2 cellular contexts compared by ENCODE assay signal in the genomic region with DNA sequence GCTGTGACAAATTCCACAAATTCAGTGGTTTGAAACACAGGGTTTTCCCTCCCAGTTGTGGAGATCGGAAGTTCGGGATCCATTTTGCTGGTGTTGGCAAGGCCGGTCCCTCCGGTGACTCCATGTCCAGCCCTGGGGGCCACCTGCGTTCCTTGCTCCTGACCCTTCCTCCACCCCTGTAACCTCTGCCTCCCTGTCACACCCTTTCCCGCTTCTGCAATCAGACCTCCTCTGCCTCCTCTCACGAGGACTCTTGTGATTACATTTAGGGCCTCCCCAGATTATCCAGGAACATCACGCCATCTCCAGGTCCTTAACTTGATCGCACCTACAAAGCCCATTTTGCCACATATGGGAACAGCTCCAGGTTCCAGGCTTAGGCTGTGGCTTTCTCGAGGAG.
TF ChIP-seq lines count a peak whose summit lies in the region.

No MANE protein-coding gene starts in this region.

TF ChIP-seq in SK-N-SH, 30 proteins besides CTCF, POLR2A, EP300 and RAD21:
- TF ChIP-seq, protein P1, sequence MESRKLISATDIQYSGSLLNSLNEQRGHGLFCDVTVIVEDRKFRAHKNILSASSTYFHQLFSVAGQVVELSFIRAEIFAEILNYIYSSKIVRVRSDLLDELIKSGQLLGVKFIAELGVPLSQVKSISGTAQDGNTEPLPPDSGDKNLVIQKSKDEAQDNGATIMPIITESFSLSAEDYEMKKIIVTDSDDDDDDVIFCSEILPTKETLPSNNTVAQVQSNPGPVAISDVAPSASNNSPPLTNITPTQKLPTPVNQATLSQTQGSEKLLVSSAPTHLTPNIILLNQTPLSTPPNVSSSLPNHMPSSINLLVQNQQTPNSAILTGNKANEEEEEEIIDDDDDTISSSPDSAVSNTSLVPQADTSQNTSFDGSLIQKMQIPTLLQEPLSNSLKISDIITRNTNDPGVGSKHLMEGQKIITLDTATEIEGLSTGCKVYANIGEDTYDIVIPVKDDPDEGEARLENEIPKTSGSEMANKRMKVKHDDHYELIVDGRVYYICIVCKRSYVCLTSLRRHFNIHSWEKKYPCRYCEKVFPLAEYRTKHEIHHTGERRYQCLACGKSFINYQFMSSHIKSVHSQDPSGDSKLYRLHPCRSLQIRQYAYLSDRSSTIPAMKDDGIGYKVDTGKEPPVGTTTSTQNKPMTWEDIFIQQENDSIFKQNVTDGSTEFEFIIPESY (IDR thresholded peaks at IDR 0.05; ENCODE audit: borderline replicate concordance, low read depth), result no peak
- TF ChIP-seq TAF1 (IDR thresholded peaks at IDR 0.05; ENCODE audit: borderline replicate concordance, low read depth, low read length) (no peak), FOXJ3 (CRISPR knock-in tag; IDR thresholded peaks at IDR 0.05) (no peak), GATA2 (CRISPR knock-in tag; IDR thresholded peaks at IDR 0.05) (no peak), RCOR1 (IDR thresholded peaks at IDR 0.05; ENCODE audit: low read length) (no peak), NFIC (IDR thresholded peaks at IDR 0.05; ENCODE audit: borderline replicate concordance) (no peak), MEF2A (IDR thresholded peaks at IDR 0.05; ENCODE audit: borderline replicate concordance, low read depth) (no peak), JUND (IDR thresholded peaks at IDR 0.05) (no peak), SMC3 (IDR thresholded peaks at IDR 0.05; ENCODE audit: low read depth, low read length) (no peak), RFX5 (IDR thresholded peaks at IDR 0.05; ENCODE audit: low read length) (no peak), POLR2AphosphoS5 (IDR thresholded peaks at IDR 0.05; ENCODE audit: low read depth, low read length) (no peak), EZH2phosphoT487 (IDR thresholded peaks at IDR 0.05; ENCODE audit: borderline replicate concordance, low read depth) (no peak), SIN3A (IDR thresholded peaks at IDR 0.05; ENCODE audit: borderline replicate concordance, low read depth, low read length) (no peak)
- TF ChIP-seq, protein P2, sequence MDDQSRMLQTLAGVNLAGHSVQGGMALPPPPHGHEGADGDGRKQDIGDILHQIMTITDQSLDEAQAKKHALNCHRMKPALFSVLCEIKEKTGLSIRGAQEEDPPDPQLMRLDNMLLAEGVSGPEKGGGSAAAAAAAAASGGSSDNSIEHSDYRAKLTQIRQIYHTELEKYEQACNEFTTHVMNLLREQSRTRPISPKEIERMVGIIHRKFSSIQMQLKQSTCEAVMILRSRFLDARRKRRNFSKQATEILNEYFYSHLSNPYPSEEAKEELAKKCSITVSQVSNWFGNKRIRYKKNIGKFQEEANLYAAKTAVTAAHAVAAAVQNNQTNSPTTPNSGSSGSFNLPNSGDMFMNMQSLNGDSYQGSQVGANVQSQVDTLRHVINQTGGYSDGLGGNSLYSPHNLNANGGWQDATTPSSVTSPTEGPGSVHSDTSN (IDR thresholded peaks at IDR 0.05), result no peak

TF ChIP-seq in SK-N-SH treated with all-trans-retinoic acid at 6 μM for 48 hours, 23 proteins besides CTCF, POLR2A, EP300 and RAD21:
- TF ChIP-seq ZNF8 (CRISPR knock-in tag; IDR thresholded peaks at IDR 0.05), result no peak
- no peak for TF ChIP-seq ZNF565 (CRISPR knock-in tag; conservative IDR thresholded peaks at IDR 0.05; ENCODE audit: low read depth)
- TF ChIP-seq ARNTL (CRISPR knock-in tag; IDR thresholded peaks at IDR 0.05; ENCODE audit: borderline replicate concordance, low read depth), result no peak
- TF ChIP-seq ZC3H10 (CRISPR knock-in tag; IDR thresholded peaks at IDR 0.05), result no peak
- no peak for TF ChIP-seq TOX (CRISPR knock-in tag; IDR thresholded peaks at IDR 0.05; ENCODE audit: borderline replicate concordance)
- no peak for TF ChIP-seq TCF4 (CRISPR knock-in tag; IDR thresholded peaks at IDR 0.05; ENCODE audit: borderline replicate concordance)
- TF ChIP-seq ZFP3 (CRISPR knock-in tag; IDR thresholded peaks at IDR 0.05), result no peak
- no peak for TF ChIP-seq ESRRG (CRISPR knock-in tag; IDR thresholded peaks at IDR 0.05)
- TF ChIP-seq ISL1 (CRISPR knock-in tag; IDR thresholded peaks at IDR 0.05), result no peak
- TF ChIP-seq, protein P3, sequence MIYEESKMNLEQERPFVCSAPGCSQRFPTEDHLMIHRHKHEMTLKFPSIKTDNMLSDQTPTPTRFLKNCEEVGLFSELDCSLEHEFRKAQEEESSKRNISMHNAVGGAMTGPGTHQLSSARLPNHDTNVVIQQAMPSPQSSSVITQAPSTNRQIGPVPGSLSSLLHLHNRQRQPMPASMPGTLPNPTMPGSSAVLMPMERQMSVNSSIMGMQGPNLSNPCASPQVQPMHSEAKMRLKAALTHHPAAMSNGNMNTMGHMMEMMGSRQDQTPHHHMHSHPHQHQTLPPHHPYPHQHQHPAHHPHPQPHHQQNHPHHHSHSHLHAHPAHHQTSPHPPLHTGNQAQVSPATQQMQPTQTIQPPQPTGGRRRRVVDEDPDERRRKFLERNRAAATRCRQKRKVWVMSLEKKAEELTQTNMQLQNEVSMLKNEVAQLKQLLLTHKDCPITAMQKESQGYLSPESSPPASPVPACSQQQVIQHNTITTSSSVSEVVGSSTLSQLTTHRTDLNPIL (CRISPR knock-in tag; IDR thresholded peaks at IDR 0.05; ENCODE audit: low read depth), result no peak
- no peak for TF ChIP-seq SNAI2 (CRISPR knock-in tag; IDR thresholded peaks at IDR 0.05)
- TF ChIP-seq ZFP30 (CRISPR knock-in tag; IDR thresholded peaks at IDR 0.05), result no peak
- TF ChIP-seq, protein P4, sequence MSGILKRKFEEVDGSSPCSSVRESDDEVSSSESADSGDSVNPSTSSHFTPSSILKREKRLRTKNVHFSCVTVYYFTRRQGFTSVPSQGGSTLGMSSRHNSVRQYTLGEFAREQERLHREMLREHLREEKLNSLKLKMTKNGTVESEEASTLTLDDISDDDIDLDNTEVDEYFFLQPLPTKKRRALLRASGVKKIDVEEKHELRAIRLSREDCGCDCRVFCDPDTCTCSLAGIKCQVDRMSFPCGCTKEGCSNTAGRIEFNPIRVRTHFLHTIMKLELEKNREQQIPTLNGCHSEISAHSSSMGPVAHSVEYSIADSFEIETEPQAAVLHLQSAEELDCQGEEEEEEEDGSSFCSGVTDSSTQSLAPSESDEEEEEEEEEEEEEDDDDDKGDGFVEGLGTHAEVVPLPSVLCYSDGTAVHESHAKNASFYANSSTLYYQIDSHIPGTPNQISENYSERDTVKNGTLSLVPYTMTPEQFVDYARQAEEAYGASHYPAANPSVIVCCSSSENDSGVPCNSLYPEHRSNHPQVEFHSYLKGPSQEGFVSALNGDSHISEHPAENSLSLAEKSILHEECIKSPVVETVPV (CRISPR knock-in tag; IDR thresholded peaks at IDR 0.05), result no peak
- no peak for TF ChIP-seq OSR1 (CRISPR knock-in tag; IDR thresholded peaks at IDR 0.05)
- TF ChIP-seq, protein P5, sequence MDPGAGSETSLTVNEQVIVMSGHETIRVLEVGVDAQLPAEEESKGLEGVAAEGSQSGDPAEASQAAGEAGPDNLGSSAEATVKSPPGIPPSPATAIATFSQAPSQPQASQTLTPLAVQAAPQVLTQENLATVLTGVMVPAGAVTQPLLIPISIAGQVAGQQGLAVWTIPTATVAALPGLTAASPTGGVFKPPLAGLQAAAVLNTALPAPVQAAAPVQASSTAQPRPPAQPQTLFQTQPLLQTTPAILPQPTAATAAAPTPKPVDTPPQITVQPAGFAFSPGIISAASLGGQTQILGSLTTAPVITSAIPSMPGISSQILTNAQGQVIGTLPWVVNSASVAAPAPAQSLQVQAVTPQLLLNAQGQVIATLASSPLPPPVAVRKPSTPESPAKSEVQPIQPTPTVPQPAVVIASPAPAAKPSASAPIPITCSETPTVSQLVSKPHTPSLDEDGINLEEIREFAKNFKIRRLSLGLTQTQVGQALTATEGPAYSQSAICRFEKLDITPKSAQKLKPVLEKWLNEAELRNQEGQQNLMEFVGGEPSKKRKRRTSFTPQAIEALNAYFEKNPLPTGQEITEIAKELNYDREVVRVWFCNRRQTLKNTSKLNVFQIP (CRISPR knock-in tag; IDR thresholded peaks at IDR 0.05; ENCODE audit: borderline replicate concordance, low read depth), result no peak
- TF ChIP-seq ZNF70 (CRISPR knock-in tag; IDR thresholded peaks at IDR 0.05), result no peak
- TF ChIP-seq BACH2 (CRISPR knock-in tag; IDR thresholded peaks at IDR 0.05; ENCODE audit: borderline replicate concordance), result no peak
TF ChIP-seq in SK-N-SH treated with all-trans-retinoic acid at 6 μM for 48 hours: peak in this region for 0.
